25 cellular contexts compared by ENCODE assay signal in the genomic region with DNA sequence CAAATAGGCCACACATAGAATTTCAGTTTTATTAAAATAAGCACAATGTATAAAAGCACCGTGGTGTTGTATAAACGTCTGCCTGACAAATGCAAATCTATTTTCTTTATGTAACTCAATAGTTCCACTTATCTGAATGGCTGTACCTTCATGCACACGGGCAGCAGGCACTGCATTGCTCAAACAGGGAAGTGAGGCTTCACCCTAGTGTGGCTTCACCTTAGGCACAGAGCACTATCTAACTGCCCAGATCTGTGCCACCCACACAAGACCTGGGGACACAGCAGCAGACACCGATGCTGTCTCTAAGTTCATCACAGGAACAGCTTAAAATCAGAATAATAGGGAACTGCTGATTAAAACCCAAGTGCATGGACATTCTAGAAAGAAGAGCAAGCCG. TPM values are rescaled to one million over a fixed set of nuclear protein-coding genes. Genes with fewer than 3 reads are reported as not detected.
DNase-seq lines count a peak whose midpoint lies in the region; ATAC-seq and TF ChIP-seq lines count a peak whose summit lies in the region.
"Had no signal": no experiment of that assay in that cellular context is flagged by ENCODE, and none has a peak within 500 bp of the region (broad histone marks: within the 10 kb centered on the region; RNA-seq: fewer than 3 reads in every experiment).

No MANE protein-coding gene starts in this region.

- H3K9me3 Mint-ChIP-seq in brain = no peaks in the 10 kb centered on the region
- H3K9me3 Mint-ChIP-seq: activated CD8-positive, alpha-beta T cell treated with anti-CD3 and anti-CD28 coated beads for 36 hours; activated naive CD4-positive, alpha-beta T cell treated with anti-CD3 and anti-CD28 coated beads for 36 hours; neural progenitor cell; T-cell had no signal

- DNase-seq in HCT116 (ENCODE audit: low read depth, low spot score) (no peak), NCI-H526 treated with DMSO at 0.1 percent for 48 hours (lab: John Stamatoyannopoulos, UW) (peak; percentile 57), midbrain (lab: John Stamatoyannopoulos, UW) (no peak), D341Med (ENCODE audit: low spot score) (no peak), SW 1271 (lab: John Stamatoyannopoulos, UW) (no peak)
- DNase-seq: activated CD8-positive, alpha-beta T cell treated with anti-CD3 and anti-CD28 coated beads for 36 hours; activated naive CD4-positive, alpha-beta T cell treated with anti-CD3 and anti-CD28 coated beads for 36 hours; cerebellar nuclear complex; effector CD4-positive, alpha-beta T cell; Karpas-422; left cardiac atrium; SHP77; stimulated activated CD4-positive, alpha-beta T cell treated with anti-CD3 and anti-CD28 coated beads, Interleukin-1b, Interleukin-23, amount 100 ng/mL, for 48 hours; stimulated activated naive CD4-positive, alpha-beta T cell; T-cell; WERI-Rb-1 had no signal

- no peak for TF ChIP-seq EP300 in neural cell (conservative IDR thresholded peaks at IDR 0.05; ENCODE audit: poor library complexity, severe bottlenecking)

- no peak for TF ChIP-seq POLR2A in HCT116 (IDR thresholded peaks at IDR 0.05; ENCODE audit: borderline replicate concordance, extremely low read depth, insufficient read depth, insufficient read length)

- no peak overlapping the region for H3K4me3 ChIP-seq in HCT116 (replicated peaks in 1 of 2; ENCODE audit: low read depth in 1 of 2, low read length in 2 of 2)
- H3K4me3 ChIP-seq in neural cell (ENCODE audit: low read length) = peak overlapping the region; percentile 43
- H3K4me3 ChIP-seq: gastroesophageal sphincter, neural progenitor cell, prostate gland, tibial artery had no signal

- H3K79me2 ChIP-seq in HCT116 (ENCODE audit: insufficient read depth, low read length) = no peaks in the 10 kb centered on the region
- no peaks in the 10 kb centered on the region for H3K79me2 ChIP-seq in neural cell (replicated peaks; ENCODE audit: insufficient read depth, low read length)

- peaks cover 5% of the 10 kb centered on the region for H3K27me3 Mint-ChIP-seq in brain
- H3K27me3 Mint-ChIP-seq: activated CD8-positive, alpha-beta T cell treated with anti-CD3 and anti-CD28 coated beads for 36 hours; T-cell had no signal

- H3K9ac ChIP-seq in HCT116 (ENCODE audit: low read length) (no peak overlapping the region), neural cell (ENCODE audit: low read length) (peak overlapping the region; percentile 68)
- H3K9ac ChIP-seq: neural progenitor cell had no signal

- POLR2A ChIA-PET in HCT116 (lab: Charles Lee) = no interaction called here

- H4K20me1 ChIP-seq in HCT116 (ENCODE audit: insufficient read depth) (no peaks in the 10 kb centered on the region; the same call in 1 of the 2 replicates), neural cell (ENCODE audit: insufficient read depth) (no peaks in the 10 kb centered on the region)

- no peak for TF ChIP-seq RAD21 in HCT116 (IDR thresholded peaks at IDR 0.05; ENCODE audit: low read depth)
- no peak for TF ChIP-seq RAD21 in neural cell (conservative IDR thresholded peaks at IDR 0.05)

- peak overlapping the region in 4 of 5 experiments; percentile 39 to 95 (median 64) for H3K27ac Mint-ChIP-seq in brain
- H3K27ac Mint-ChIP-seq: activated CD8-positive, alpha-beta T cell treated with anti-CD3 and anti-CD28 coated beads for 36 hours; activated naive CD4-positive, alpha-beta T cell treated with anti-CD3 and anti-CD28 coated beads for 36 hours had no signal

- H3K4me1 Mint-ChIP-seq in brain = peaks cover 64% of the 10 kb centered on the region
- H3K4me1 Mint-ChIP-seq: T-cell had no signal

- no peak overlapping the region for H3K27ac ChIP-seq in HCT116 (ENCODE audit: low read depth, low read length)
- peak overlapping the region; percentile 94 for H3K27ac ChIP-seq in neural cell (ENCODE audit: low read length)
- H3K27ac ChIP-seq: gastroesophageal sphincter, neural progenitor cell, prostate gland, tibial artery, WERI-Rb-1 had no signal

- ATAC-seq in HCT116 = no peak
- ATAC-seq in HG03159 (IDR thresholded peaks at IDR 0.05; ENCODE audit: unreplicated experiment) = no peak
- ATAC-seq: gastroesophageal sphincter, T-cell had no signal

- H2AFZ ChIP-seq in HCT116 (ENCODE audit: low read depth, low read length, poor library complexity, severe bottlenecking) (no peak overlapping the region), neural cell (ENCODE audit: low read depth, low read length) (no peak overlapping the region)
- H2AFZ ChIP-seq: neural progenitor cell had no signal

- TF ChIP-seq CTCF in HCT116 (IDR thresholded peaks at IDR 0.05 in 2 of 3, conservative IDR thresholded peaks at IDR 0.05 in 1 of 3; ENCODE audit: borderline replicate concordance in 1 of 3, insufficient read depth in 1 of 3, low read depth in 2 of 3, low read length in 2 of 3) (no peak), brain (conservative IDR thresholded peaks at IDR 0.05) (no peak), neural cell (IDR thresholded peaks at IDR 0.05; ENCODE audit: poor library complexity, severe bottlenecking) (no peak)

- H3K9me2 ChIP-seq in HCT116 (ENCODE audit: insufficient read depth) (no peaks in the 10 kb centered on the region), neural cell (ENCODE audit: insufficient read depth, low read length) (no peaks in the 10 kb centered on the region)

- no peaks in the 10 kb centered on the region for H3K27me3 ChIP-seq in HCT116 (ENCODE audit: insufficient read depth, low read length)
- H3K27me3 ChIP-seq in neural cell (ENCODE audit: insufficient read depth, low read depth, low read length) = no peaks in the 10 kb centered on the region
- H3K27me3 ChIP-seq: gastroesophageal sphincter, neural progenitor cell had no signal

- H3K9me3 ChIP-seq in HCT116 (ENCODE audit: control insufficient read depth in 1 of 2, insufficient read depth in 1 of 2, low read depth in 1 of 2, low read length in 2 of 2) (no peaks in the 10 kb centered on the region), neural cell (ENCODE audit: low read length) (no peaks in the 10 kb centered on the region)
- H3K9me3 ChIP-seq: gastroesophageal sphincter, prostate gland, tibial artery had no signal

- peaks cover 0 to 7% of the 10 kb centered on the region in 2 experiments; a peak in 2 of 4 replicates for H3K4me1 ChIP-seq in HCT116 (ENCODE audit: control insufficient read depth in 1 of 2, insufficient read depth in 2 of 2, low read length in 2 of 2)
- H3K4me1 ChIP-seq: gastroesophageal sphincter, prostate gland, tibial artery had no signal

- CTCF ChIA-PET in HCT116 (lab: Charles Lee) = interaction anchor here (1.0 kb wide), 1 partner anchor 115 kb away, joined by 3 read pairs; no protein-coding TSS in a partner anchor

- H3K36me3 ChIP-seq in HCT116 (ENCODE audit: control insufficient read depth in 1 of 2, insufficient read depth in 2 of 2, low read length in 2 of 2) (no peaks in the 10 kb centered on the region; a peak in 2 of 4 replicates), neural cell (ENCODE audit: insufficient read depth, low read length) (no peaks in the 10 kb centered on the region)
- H3K36me3 ChIP-seq: neural progenitor cell, prostate gland, WERI-Rb-1 had no signal

- H3K4me3 Mint-ChIP-seq in brain = no peak overlapping the region
- H3K4me3 Mint-ChIP-seq: activated CD8-positive, alpha-beta T cell treated with anti-CD3 and anti-CD28 coated beads for 36 hours; activated naive CD4-positive, alpha-beta T cell treated with anti-CD3 and anti-CD28 coated beads for 36 hours; neural progenitor cell; T-cell had no signal

- intact Hi-C loops in HCT116 (cut with micrococcal nuclease) = no loop called here

- BruUV-seq in HCT116 (replicated peaks; lab: Mats Ljungman, UMichigan) = TSS peak; percentile 35

- RAD21 ChIA-PET in HCT116 (lab: Charles Lee; ENCODE audit: low non-redundant PET in 1 of 2, low total read pairs in 2 of 2, uncharacterized antibody in 2 of 2, unreplicated experiment in 2 of 2) = no interaction called here

- H3K36me3 Mint-ChIP-seq in brain = peaks cover 6% of the 10 kb centered on the region

- H3F3A ChIP-seq in neural cell (ENCODE audit: insufficient read depth, low read length, poor library complexity, severe bottlenecking) = no peaks in the 10 kb centered on the region

- no peak overlapping the region for H3K4me2 ChIP-seq in HCT116 (ENCODE audit: low read length)
- H3K4me2 ChIP-seq in neural cell (ENCODE audit: low read length) = peak overlapping the region; percentile 2
- H3K4me2 ChIP-seq: neural progenitor cell had no signal

TF ChIP-seq in HCT116, 20 proteins besides CTCF, POLR2A, EP300 and RAD21 (continues in another document):
- TF ChIP-seq SRF (IDR thresholded peaks at IDR 0.05; ENCODE audit: low read depth) (no peak), EZH2 (IDR thresholded peaks at IDR 0.05) (no peak), SIN3A (IDR thresholded peaks at IDR 0.05; ENCODE audit: low read depth) (no peak)

TF ChIP-seq in neural cell, 6 proteins besides CTCF, POLR2A, EP300 and RAD21:
- TF ChIP-seq POLR2AphosphoS5 (IDR thresholded peaks at IDR 0.05) = no peak
- TF ChIP-seq EZH2 (IDR thresholded peaks at IDR 0.05; ENCODE audit: borderline replicate concordance, insufficient read depth, low read length, poor library complexity, severe bottlenecking) = no peak

RNA-seq across cellular contexts. Expression of a gene that starts 6.0 kb away (rescaled TPM):
- not detected for total RNA-seq in HCT116 (2021; ENCODE audit: unreplicated experiment)
- polyA plus RNA-seq in HCT116 (2012) = not detected in 2 replicates
- polyA plus RNA-seq in brain (ENCODE audit: insufficient read depth, low read depth, low replicate concordance) (0.54 TPM), neural cell (not detected in 2 replicates)
- not detected in 2 replicates for polyA minus RNA-seq in neural cell
- total RNA-seq: activated CD8-positive, alpha-beta T cell treated with anti-CD3 and anti-CD28 coated beads for 36 hours; activated naive CD4-positive, alpha-beta T cell treated with anti-CD3 and anti-CD28 coated beads for 36 hours; aorta; esophagus mucosa; gastroesophageal sphincter; left cardiac atrium; prostate gland had no signal

RNA-seq across cellular contexts. Expression of a gene that starts 46.7 kb away (rescaled TPM):
- total RNA-seq in HCT116 (2021; ENCODE audit: unreplicated experiment) = 30.9 TPM
- 27.0 and 27.9 TPM in 2 replicates for polyA plus RNA-seq in HCT116 (2012)
- polyA plus RNA-seq in brain (ENCODE audit: insufficient read depth, low read depth, low replicate concordance) = 14.6 TPM
- 9.6 and 9.9 TPM in 2 replicates for polyA plus RNA-seq in neural cell
- 7.1 and 10.0 TPM in 2 replicates for polyA minus RNA-seq in neural cell

RNA-seq across cellular contexts. Expression of a gene that starts 59.2 kb away (rescaled TPM):
- 5.5 TPM for total RNA-seq in HCT116 (2021; ENCODE audit: unreplicated experiment)
- 4.3 and 5.4 TPM in 2 replicates for polyA plus RNA-seq in HCT116 (2012)
- polyA plus RNA-seq in brain (ENCODE audit: insufficient read depth, low read depth, low replicate concordance) = 3.9 TPM
- 0.41 and 1.2 TPM in 2 replicates for polyA plus RNA-seq in neural cell
- 0.73 and 0.81 TPM in 2 replicates for polyA minus RNA-seq in neural cell
